ENCODE assay signal across 9 cellular contexts in genomic region chr12:57894577-57895292, GRCh38. TPM values are rescaled to one million over a fixed set of nuclear protein-coding genes. Genes with fewer than 3 reads are reported as not detected.
DNase-seq lines count a peak whose midpoint lies in the region; ATAC-seq and TF ChIP-seq lines count a peak whose summit lies in the region.
"Had no signal": no experiment of that assay in that cellular context is flagged by ENCODE, and none has a peak within 500 bp of the region (broad histone marks: within the 10 kb centered on the region; RNA-seq: fewer than 3 reads in every experiment).

No MANE protein-coding gene starts in this region.

- peaks cover 10% of the 10 kb centered on the region for H3K27me3 Mint-ChIP-seq in stimulated activated naive CD8-positive, alpha-beta T cell treated with anti-CD3 and anti-CD28 coated beads, Interleukin-15, amount 100 ng/mL, for 72 hours

- no peaks in the 10 kb centered on the region for H3K9me3 ChIP-seq in gastroesophageal sphincter

- H3K27me3 ChIP-seq in gastroesophageal sphincter: no peaks in the 10 kb centered on the region

- peak overlapping the region; percentile 0 to 89 for H3K27ac Mint-ChIP-seq in stimulated activated naive CD8-positive, alpha-beta T cell treated with anti-CD3 and anti-CD28 coated beads, Interleukin-15, amount 100 ng/mL, for 72 hours

- TF ChIP-seq EP300 in gastroesophageal sphincter (IDR thresholded peaks at IDR 0.05): no peak

- DNase-seq in DMS153 (lab: John Stamatoyannopoulos, UW): peak; percentile 13
- no peak for DNase-seq in DMS153 treated with DMSO at 0.1 percent for 48 hours (lab: John Stamatoyannopoulos, UW; ENCODE audit: unreplicated experiment)
- peak; percentile 72 for DNase-seq in RPMI8226
- no peak for DNase-seq in stimulated activated naive CD8-positive, alpha-beta T cell treated with anti-CD3 and anti-CD28 coated beads, Interleukin-15, amount 100 ng/mL, for 72 hours
- no peak for DNase-seq in sciatic nerve (ENCODE audit: low spot score)
- no peak for DNase-seq in HuH-7.5 (ENCODE audit: low spot score)

- H3K4me3 Mint-ChIP-seq in stimulated activated naive CD8-positive, alpha-beta T cell treated with anti-CD3 and anti-CD28 coated beads, Interleukin-15, amount 100 ng/mL, for 72 hours: peak overlapping the region in 1 of 2 donors; percentile 47

- intact Hi-C loops in sciatic nerve (cut with DNase I): no loop called here

- peak overlapping the region in 1 of 2 donors; percentile 7 for H3K4me3 ChIP-seq in gastroesophageal sphincter

- TF ChIP-seq POLR2A in gastroesophageal sphincter (IDR thresholded peaks at IDR 0.05): no peak

- ATAC-seq in gastroesophageal sphincter (no peak), sciatic nerve (no peak), GM18519 (IDR thresholded peaks at IDR 0.05; ENCODE audit: low FRiP score, unreplicated experiment) (no peak)
- ATAC-seq in stimulated activated naive CD8-positive, alpha-beta T cell treated with anti-CD3 and anti-CD28 coated beads, Interleukin-15, amount 100 ng/mL, for 72 hours: no peak

- H3K4me1 Mint-ChIP-seq in stimulated activated naive CD8-positive, alpha-beta T cell treated with anti-CD3 and anti-CD28 coated beads, Interleukin-15, amount 100 ng/mL, for 72 hours: peaks cover 71% of the 10 kb centered on the region

- no peaks in the 10 kb centered on the region for H3K36me3 ChIP-seq in gastroesophageal sphincter

- H3K9me3 Mint-ChIP-seq in stimulated activated naive CD8-positive, alpha-beta T cell treated with anti-CD3 and anti-CD28 coated beads, Interleukin-15, amount 100 ng/mL, for 72 hours: no peaks in the 10 kb centered on the region

- TF ChIP-seq CTCF in gastroesophageal sphincter (IDR thresholded peaks at IDR 0.05): no peak

- 33 to 44% methylated on average over 1 to 5 of the region's 5 CpGs for WGBS in gastroesophageal sphincter (ENCODE audit: low coverage in 1 of 2), 2 donors

- peaks cover 25 to 97% (median 75%) of the 10 kb centered on the region in 3 donors for H3K4me1 ChIP-seq in gastroesophageal sphincter

- H3K27ac ChIP-seq in gastroesophageal sphincter: peak overlapping the region; percentile 90 to 97 (median 96)
- H3K27ac ChIP-seq: 22Rv1 had no signal

RNA-seq across cellular contexts. Expression of gene ATP23, which starts 46.6 kb away (rescaled TPM):
- total RNA-seq in gastroesophageal sphincter (10 to 100 TPM in 3 of 4 donors, 1 to 10 TPM in 1; 7.2 to 24.4 (median 14.7) TPM), sciatic nerve (8.5 TPM)

RNA-seq across cellular contexts. Expression of gene CTDSP2, which starts 48.2 kb away (rescaled TPM):
- total RNA-seq in gastroesophageal sphincter: 100 to 1,000 TPM; 151 to 190 (median 170) TPM
- 202 TPM for total RNA-seq in sciatic nerve

Comparison
In these comparisons a context has a peak if more than half of its experiments do, and no peak if none do; other contexts are left out.
1. DNase-seq: peak in DMS153 (single experiment) and RPMI8226 (single experiment); none in DMS153 treated with DMSO at 0.1 percent for 48 hours (single experiment), stimulated activated naive CD8-positive, alpha-beta T cell treated with anti-CD3 and anti-CD28 coated beads, Interleukin-15, amount 100 ng/mL, for 72 hours (0 of 2), sciatic nerve (single experiment) and HuH-7.5 (single experiment).